9 cellular contexts compared by ENCODE assay signal in genomic region chr13:27533155-27533643, GRCh38.
A peak's percentile ranks its signal among the peaks of the same experiment; 100 is the strongest.
DNase-seq lines count a peak whose midpoint lies in the region; ATAC-seq and TF ChIP-seq lines count a peak whose summit lies in the region.
"Had no signal": no experiment of that assay in that cellular context is flagged by ENCODE, and none has a peak within 500 bp of the region (broad histone marks: within the 10 kb centered on the region; RNA-seq: fewer than 3 reads in every experiment).

No MANE protein-coding gene starts in this region.

- H3K4me1 ChIP-seq in A673 (ENCODE audit: insufficient read depth, low read length, poor library complexity, severe bottlenecking), result no peaks in the 10 kb centered on the region
- H3K4me1 ChIP-seq in H9 (ENCODE audit: insufficient read depth, low read length), result no peaks in the 10 kb centered on the region
- no peaks in the 10 kb centered on the region for H3K4me1 ChIP-seq in PC-3 (ENCODE audit: insufficient read depth, low read length)

- H3T11ph ChIP-seq in H9 (ENCODE audit: low read length), result no peak overlapping the region

- H3K56ac ChIP-seq in H9 (ENCODE audit: insufficient read length, low read depth, low read length), result no peak overlapping the region

- no peaks in the 10 kb centered on the region for H3F3A ChIP-seq in PC-3 (ENCODE audit: low read length, unreplicated experiment)

- H3K27me3 ChIP-seq in A673 (replicated peaks; ENCODE audit: insufficient read depth, low read depth, low read length, poor library complexity), result no peaks in the 10 kb centered on the region
- no peaks in the 10 kb centered on the region for H3K27me3 ChIP-seq in H9 (ENCODE audit: insufficient read depth, low read length)
- H3K27me3 ChIP-seq in PC-3 (ENCODE audit: low read length), result no peaks in the 10 kb centered on the region

- no peaks in the 10 kb centered on the region for H3K9me2 ChIP-seq in PC-3 (replicated peaks; ENCODE audit: low read length)

- H3K27ac ChIP-seq in A673 (ENCODE audit: low read depth, low read length, poor library complexity, severe bottlenecking), result no peak overlapping the region
- no peak overlapping the region for H3K27ac ChIP-seq in H9 (ENCODE audit: insufficient read length, low read depth, low read length)
- H3K27ac ChIP-seq in PC-3 (ENCODE audit: low read length), result no peak overlapping the region
- H3K27ac ChIP-seq: skin epidermis had no signal

- BruUV-seq in A673 (replicated peaks; lab: Mats Ljungman, UMichigan) (no TSS peak), PC-3 (replicated peaks; lab: Mats Ljungman, UMichigan) (no TSS peak)

- CTCF ChIA-PET in A673 (lab: Charles Lee), result interaction anchor here (0.6 to 1.1 kb wide), 2 partner anchors 293 to 586 kb away, joined by 7 to 13 read pairs; no protein-coding TSS in a partner anchor
- CTCF ChIA-PET in PC-3 (lab: Charles Lee), result interaction anchor here (0.6 to 1.9 kb wide), 10 partner anchors 17 to 586 kb away, joined by 3 to 12 read pairs (median 6); partner anchors contain the start of genes LNX2 and POLR1D

- H2BK20ac ChIP-seq in H9 (ENCODE audit: low read depth, low read length, poor library complexity, severe bottlenecking), result no peak overlapping the region

- 0 out of 5 replicates have a peak overlapping the region, but pooled peaks of 1 of the 2 experiments have one; percentile 19 for H3K4me3 Mint-ChIP-seq in H9
- no peak overlapping the region for H3K4me3 Mint-ChIP-seq in activated T-helper 17 cell treated with anti-CD3 and anti-CD28 coated beads, Interleukin-2, amount 50 U/mL, for 72 hours
- H3K4me3 Mint-ChIP-seq in naive thymus-derived CD8-positive, alpha-beta T cell, result peak overlapping the region in 7 of 10 donors; percentile 11 to 65 (median 26)
- H3K4me3 Mint-ChIP-seq in stimulated activated naive CD8-positive, alpha-beta T cell treated with anti-CD3 and anti-CD28 coated beads, Interleukin-15, amount 100 ng/mL, for 72 hours, result peak overlapping the region; percentile 19 to 56

- WGBS in H9 (ENCODE audit: extremely low coverage, insufficient read length, low lambda C conversion rate), result no CpG with 5 or more reads among the region's 19 CpGs

- H2BK120ac ChIP-seq in H9 (ENCODE audit: low read depth, low read length, poor library complexity, severe bottlenecking), result no peak overlapping the region

- no peaks in the 10 kb centered on the region for H3K79me1 ChIP-seq in H9 (ENCODE audit: insufficient read depth, low read depth, low read length, poor library complexity, severe bottlenecking)

- no peaks in the 10 kb centered on the region for H3K36me3 Mint-ChIP-seq in H9 (ENCODE audit: insufficient read depth in 1 of 3, low read depth in 3 of 3)
- H3K36me3 Mint-ChIP-seq in activated T-helper 17 cell treated with anti-CD3 and anti-CD28 coated beads, Interleukin-2, amount 50 U/mL, for 72 hours (ENCODE audit: low read depth), result no peaks in the 10 kb centered on the region
- peaks cover 0 to 2% (median 0%) of the 10 kb centered on the region in 3 donors for H3K36me3 Mint-ChIP-seq in naive thymus-derived CD8-positive, alpha-beta T cell

- H3K23me2 ChIP-seq in H9 (ENCODE audit: insufficient read length, low read depth, low read length, poor library complexity, severe bottlenecking), result no peaks in the 10 kb centered on the region

- H3K4me2 ChIP-seq in H9 (ENCODE audit: insufficient read depth, insufficient read length, low read length) (peak overlapping the region; percentile 12), PC-3 (ENCODE audit: low read length) (peak overlapping the region; percentile 78)

- no peak overlapping the region for H3K18ac ChIP-seq in H9 (ENCODE audit: insufficient read length, low read depth, low read length)

- H3K36me3 ChIP-seq in A673 (ENCODE audit: insufficient read depth, low read length, poor library complexity, severe bottlenecking) (no peaks in the 10 kb centered on the region), PC-3 (ENCODE audit: low read depth, low read length) (no peaks in the 10 kb centered on the region)

- H3K79me2 ChIP-seq in H9 (ENCODE audit: insufficient read depth, low read length) (no peaks in the 10 kb centered on the region), PC-3 (ENCODE audit: low read length) (no peaks in the 10 kb centered on the region)

- no peak overlapping the region for H2BK5ac ChIP-seq in H9 (ENCODE audit: insufficient read length, low read length)

- ATAC-seq in PC-3 (peak; percentile 99), GM19455 (IDR thresholded peaks at IDR 0.05; ENCODE audit: unreplicated experiment) (no peak)
- ATAC-seq in activated T-helper 17 cell treated with anti-CD3 and anti-CD28 coated beads, Interleukin-2, amount 50 U/mL, for 72 hours (replicated peaks), result peak; percentile 72
- ATAC-seq in naive thymus-derived CD8-positive, alpha-beta T cell, result peak; percentile 64 to 84
- ATAC-seq in stimulated activated naive CD8-positive, alpha-beta T cell treated with anti-CD3 and anti-CD28 coated beads, Interleukin-15, amount 100 ng/mL, for 72 hours, result peak; percentile 76

- intact Hi-C loops in A673 (cut with micrococcal nuclease; ENCODE audit: unreplicated experiment) (loop anchor here (2.0 to 10.0 kb wide), 2 partner anchors 182 to 294 kb away; no protein-coding TSS in a partner anchor), PC-3 (cut with micrococcal nuclease) (loop anchor here (1.0 to 5.0 kb wide), 5 partner anchors 84 to 449 kb away; no protein-coding TSS in a partner anchor)

- no peaks in the 10 kb centered on the region for H3K9me3 ChIP-seq in A673 (ENCODE audit: low read depth, low read length, poor library complexity, severe bottlenecking)
- H3K9me3 ChIP-seq in H9 (ENCODE audit: control insufficient read depth, low read depth, low read length), result no peaks in the 10 kb centered on the region
- no peaks in the 10 kb centered on the region for H3K9me3 ChIP-seq in PC-3 (ENCODE audit: low read length)

- no peak overlapping the region for H2BK12ac ChIP-seq in H9 (ENCODE audit: insufficient read length, low read depth, low read length)

- H3K4me1 Mint-ChIP-seq in H9, result peaks cover 7% of the 10 kb centered on the region in 2 experiments
- H3K4me1 Mint-ChIP-seq in activated T-helper 17 cell treated with anti-CD3 and anti-CD28 coated beads, Interleukin-2, amount 50 U/mL, for 72 hours, result peaks cover 5% of the 10 kb centered on the region
- peaks cover 9 to 19% (median 11%) of the 10 kb centered on the region in 4 donors for H3K4me1 Mint-ChIP-seq in naive thymus-derived CD8-positive, alpha-beta T cell
- H3K4me1 Mint-ChIP-seq in stimulated activated naive CD8-positive, alpha-beta T cell treated with anti-CD3 and anti-CD28 coated beads, Interleukin-15, amount 100 ng/mL, for 72 hours, result peaks cover 8% of the 10 kb centered on the region

- H3K23ac ChIP-seq in H9 (ENCODE audit: insufficient read length, low read depth, low read length), result no peak overlapping the region

- H3K27ac Mint-ChIP-seq in H9, result no peak overlapping the region
- H3K27ac Mint-ChIP-seq in activated T-helper 17 cell treated with anti-CD3 and anti-CD28 coated beads, Interleukin-2, amount 50 U/mL, for 72 hours, result no peak overlapping the region
- peak overlapping the region in 1 of 10 donors; percentile 37 for H3K27ac Mint-ChIP-seq in naive thymus-derived CD8-positive, alpha-beta T cell
- peak overlapping the region in 1 of 2 donors; percentile 25 for H3K27ac Mint-ChIP-seq in stimulated activated naive CD8-positive, alpha-beta T cell treated with anti-CD3 and anti-CD28 coated beads, Interleukin-15, amount 100 ng/mL, for 72 hours

- TF ChIP-seq CTCF in A673 (conservative IDR thresholded peaks at IDR 0.05; ENCODE audit: low read depth, low read length), result peak; percentile 95
- TF ChIP-seq CTCF in H9 (conservative IDR thresholded peaks at IDR 0.05), result peak; percentile 97
- peak; percentile 92 for TF ChIP-seq CTCF in PC-3 (conservative IDR thresholded peaks at IDR 0.05; ENCODE audit: low read depth, low read length)
- peak; percentile 86 for TF ChIP-seq CTCF in fibroblast of mammary gland (conservative IDR thresholded peaks at IDR 0.05; ENCODE audit: control insufficient read depth, insufficient read depth, low read depth, low read length)

- H4K8ac ChIP-seq in H9 (replicated peaks; ENCODE audit: insufficient read length, low read depth, low read length), result no peak overlapping the region

- no peak overlapping the region for H3K4me3 ChIP-seq in A673 (ENCODE audit: low read depth, low read length, poor library complexity, severe bottlenecking)
- H3K4me3 ChIP-seq in PC-3 (ENCODE audit: low read length), result peak overlapping the region; percentile 53; the same call in 1 of the 2 replicates
- H3K4me3 ChIP-seq in fibroblast of mammary gland (ENCODE audit: control insufficient read depth, low read depth, low read length), result no peak overlapping the region
- H3K4me3 ChIP-seq: skin epidermis had no signal

- POLR2A ChIA-PET in A673 (lab: Charles Lee; ENCODE audit: low non-redundant PET), result no interaction called here
- POLR2A ChIA-PET in PC-3 (lab: Charles Lee; ENCODE audit: unreplicated experiment), result no interaction called here
- POLR2A ChIA-PET in naive thymus-derived CD8-positive, alpha-beta T cell (lab: Charles Lee), result no interaction called here

- DNase-seq in A673 (ENCODE audit: low spot score), result peak; percentile 46
- DNase-seq in H9, result peak; percentile 84
- DNase-seq in PC-3, result peak; percentile 80
- peak; percentile 67 for DNase-seq in fibroblast of mammary gland (ENCODE audit: low read depth)
- DNase-seq in naive thymus-derived CD8-positive, alpha-beta T cell, result peak in 9 of 10 donors; percentile 21 to 69 (median 36)
- DNase-seq in stimulated activated naive CD8-positive, alpha-beta T cell treated with anti-CD3 and anti-CD28 coated beads, Interleukin-15, amount 100 ng/mL, for 72 hours, result peak; percentile 49 to 51

- H3K9ac ChIP-seq in H9 (ENCODE audit: extremely low read depth, insufficient read length, low read length) (no peak overlapping the region), PC-3 (ENCODE audit: low read length) (no peak overlapping the region)

- no peak overlapping the region for H3K4ac ChIP-seq in H9 (ENCODE audit: low read depth, low read length)

- H2BK15ac ChIP-seq in H9 (ENCODE audit: low read depth, low read length), result no peak overlapping the region

- H4K20me1 ChIP-seq in H9 (ENCODE audit: control insufficient read depth, insufficient read depth, insufficient read length) (no peaks in the 10 kb centered on the region), PC-3 (ENCODE audit: low read length) (no peaks in the 10 kb centered on the region)

- H3K14ac ChIP-seq in H9 (ENCODE audit: insufficient read depth, low read length), result no peak overlapping the region

- H4K5ac ChIP-seq in H9 (ENCODE audit: insufficient read length, low read depth, low read length), result no peak overlapping the region

- H3K9me3 Mint-ChIP-seq in H9, result peaks cover 0 to 5% of the 10 kb centered on the region in 2 experiments; a peak in 2 of 5 replicates
- H3K9me3 Mint-ChIP-seq in activated T-helper 17 cell treated with anti-CD3 and anti-CD28 coated beads, Interleukin-2, amount 50 U/mL, for 72 hours, result no peaks in the 10 kb centered on the region
- peaks cover 0 to 2% (median 0%) of the 10 kb centered on the region in 9 donors for H3K9me3 Mint-ChIP-seq in naive thymus-derived CD8-positive, alpha-beta T cell
- H3K9me3 Mint-ChIP-seq in stimulated activated naive CD8-positive, alpha-beta T cell treated with anti-CD3 and anti-CD28 coated beads, Interleukin-15, amount 100 ng/mL, for 72 hours, result peaks cover 0 to 8% of the 10 kb centered on the region in 2 donors

- no peak overlapping the region for H4K91ac ChIP-seq in H9 (ENCODE audit: insufficient read length, low read depth, low read length)

- no peak overlapping the region for H2AK5ac ChIP-seq in H9 (ENCODE audit: insufficient read length, low read length)

- H2AFZ ChIP-seq in H9 (ENCODE audit: low read length) (no peak overlapping the region), PC-3 (ENCODE audit: low read length) (peak overlapping the region; percentile 60)

- peaks cover 1% of the 10 kb centered on the region for H3K27me3 Mint-ChIP-seq in H9 (ENCODE audit: low read depth)
- H3K27me3 Mint-ChIP-seq in activated T-helper 17 cell treated with anti-CD3 and anti-CD28 coated beads, Interleukin-2, amount 50 U/mL, for 72 hours, result no peaks in the 10 kb centered on the region
- peaks cover 0 to 9% (median 3%) of the 10 kb centered on the region in 5 donors for H3K27me3 Mint-ChIP-seq in naive thymus-derived CD8-positive, alpha-beta T cell
- peaks cover 8% of the 10 kb centered on the region for H3K27me3 Mint-ChIP-seq in stimulated activated naive CD8-positive, alpha-beta T cell treated with anti-CD3 and anti-CD28 coated beads, Interleukin-15, amount 100 ng/mL, for 72 hours
